17 cellular contexts compared by ENCODE assay signal in genomic region chr4:42018451-42018850, GRCh38. TPM values are rescaled to one million over a fixed set of nuclear protein-coding genes. Genes with fewer than 3 reads are reported as not detected.
"Had no signal": no experiment of that assay in that cellular context is flagged by ENCODE, and none has a peak within 500 bp of the region (broad histone marks: within the 10 kb centered on the region; RNA-seq: fewer than 3 reads in every experiment).

No MANE protein-coding gene starts in this region.

- H2AFZ ChIP-seq: hepatocyte, neural progenitor cell had no signal

- ATAC-seq: pancreas had no signal

- FAIRE-seq: endothelial cell of umbilical vein had no signal

- H3K27me3 ChIP-seq: colonic mucosa, hepatocyte, neural progenitor cell, pancreas, stomach had no signal

- H3K27me3 Mint-ChIP-seq: activated naive CD8-positive, alpha-beta T cell treated with anti-CD3 and anti-CD28 coated beads, Interleukin-2, amount 10 ng/mL, durations not matched to agents 7 days and 5 days had no signal

- H3K9me3 ChIP-seq: colonic mucosa, pancreas, stomach, thoracic aorta had no signal

- DNase-seq: activated CD4-positive, alpha-beta T cell treated with anti-CD3 and anti-CD28 coated beads, Interleukin-2, amount 50 U/mL, for 48 hours; activated CD4-positive, CD25-positive, alpha-beta regulatory T cell treated with anti-CD3 and anti-CD28 coated beads, Interleukin-2, amount 50 U/mL, for 72 hours; activated gamma-delta T cell treated with Interleukin-2 at 50 U/mL for 16 hours; activated naive CD8-positive, alpha-beta T cell treated with anti-CD3 and anti-CD28 coated beads, Interleukin-2, amount 10 ng/mL, durations not matched to agents 7 days and 5 days; activated T-cell treated with anti-CD3 and anti-CD28 coated beads, Interleukin-2, amount 50 U/mL, for 48 hours; caudate nucleus; colonic mucosa; kidney glomerular epithelial cell; pancreas; stimulated activated CD4-positive, alpha-beta T cell treated with anti-CD3 and anti-CD28 coated beads, Interleukin-15, amount 100 ng/mL, for 24 hours; stimulated activated CD4-positive, alpha-beta T cell treated with anti-CD3 and anti-CD28 coated beads, Interleukin-4, amount 100 ng/mL, for 4 hours; stomach; T-helper 2 cell had no signal

- H3K4me2 ChIP-seq: hepatocyte, neural progenitor cell had no signal

- H3K9ac ChIP-seq: neural progenitor cell had no signal

- H3K27ac ChIP-seq: colonic mucosa, hepatocyte, neural progenitor cell, pancreas, stomach, thoracic aorta had no signal

- H3K4me1 Mint-ChIP-seq: neural progenitor cell had no signal

- H3K4me1 ChIP-seq: colonic mucosa, neural progenitor cell, pancreas, stomach had no signal

- H3K9me3 Mint-ChIP-seq: activated naive CD8-positive, alpha-beta T cell treated with anti-CD3 and anti-CD28 coated beads, Interleukin-2, amount 10 ng/mL, durations not matched to agents 7 days and 5 days; neural progenitor cell had no signal

- H3K4me3 ChIP-seq: colonic mucosa, hepatocyte, neural progenitor cell, pancreas, stomach, thoracic aorta had no signal

- H3K4me3 Mint-ChIP-seq: activated naive CD8-positive, alpha-beta T cell treated with anti-CD3 and anti-CD28 coated beads, Interleukin-2, amount 10 ng/mL, durations not matched to agents 7 days and 5 days; neural progenitor cell had no signal

- H3K36me3 ChIP-seq: colonic mucosa had no signal

- H3K27ac Mint-ChIP-seq: activated naive CD8-positive, alpha-beta T cell treated with anti-CD3 and anti-CD28 coated beads, Interleukin-2, amount 10 ng/mL, durations not matched to agents 7 days and 5 days; neural progenitor cell had no signal

RNA-seq across cellular contexts. Expression of gene DCAF4L1, which starts 36.9 kb away (rescaled TPM):
- total RNA-seq: stomach had no signal
